ENCODE assay signal across 12 cellular contexts in the genomic region with DNA sequence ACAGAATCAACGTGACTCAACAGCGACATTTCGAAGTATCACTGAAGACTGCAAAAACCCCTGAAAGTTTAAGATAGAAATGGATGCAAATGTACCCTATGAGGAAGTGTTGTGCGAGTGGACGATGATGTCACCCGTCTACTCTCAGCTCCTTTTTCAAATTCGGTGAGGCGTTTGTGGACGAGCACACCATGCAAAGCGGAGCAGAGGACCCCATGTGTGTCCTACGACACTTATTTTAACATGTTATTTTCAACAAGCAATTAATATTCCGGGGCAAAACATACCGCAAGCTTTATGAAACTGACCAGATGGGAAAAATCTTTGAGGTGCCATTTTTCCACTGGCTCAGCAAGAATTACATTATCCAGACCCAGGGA. TPM values are rescaled to one million over a fixed set of nuclear protein-coding genes. Genes with fewer than 3 reads are reported as not detected.
DNase-seq lines count a peak whose midpoint lies in the region; ATAC-seq, FAIRE-seq and TF ChIP-seq lines count a peak whose summit lies in the region.
"Had no signal": no experiment of that assay in that cellular context is flagged by ENCODE, and none has a peak within 500 bp of the region (broad histone marks: within the 10 kb centered on the region; RNA-seq: fewer than 3 reads in every experiment).

No MANE protein-coding gene starts in this region.

- peaks cover 14% of the 10 kb centered on the region for H3K4me1 ChIP-seq in keratinocyte (ENCODE audit: control insufficient read depth, extremely low read depth, insufficient read depth, low read length)

- peak overlapping the region; percentile 71 for H3K27ac ChIP-seq in keratinocyte (ENCODE audit: control insufficient read depth, insufficient read depth, low read length)

- peaks cover 53% of the 10 kb centered on the region for H3K79me2 ChIP-seq in keratinocyte (ENCODE audit: control insufficient read depth, insufficient read depth, low read length)

- TF ChIP-seq CTCF in astrocyte of the spinal cord (IDR thresholded peaks at IDR 0.05; ENCODE audit: low read depth, low read length) (no peak), keratinocyte (optimal IDR thresholded peaks at IDR 0.05 in 1 of 3, IDR thresholded peaks at IDR 0.05 in 1 of 3, conservative IDR thresholded peaks at IDR 0.05 in 1 of 3; ENCODE audit: extremely low read depth in 1 of 3, insufficient read depth in 2 of 3, low read length in 3 of 3) (no peak), GM20000 (IDR thresholded peaks at IDR 0.05; ENCODE audit: extremely low read depth, missing control alignments) (no peak)

- peak; percentile 66 to 73 for ATAC-seq in stimulated activated naive B cell treated with anti-CD40 and anti-IgM and Interleukin-4, amounts not matched to agents 10 μg/mL and 1 μg/mL and 100 μg/mL, for 72 hours (replicated peaks)
- ATAC-seq in GM21576 (IDR thresholded peaks at IDR 0.05; ENCODE audit: unreplicated experiment), result no peak
- no peak for ATAC-seq in HG02678 (IDR thresholded peaks at IDR 0.05; ENCODE audit: unreplicated experiment)
- no peak for ATAC-seq in effector memory CD8-positive, alpha-beta T cell (replicated peaks)

- H3K4me3 Mint-ChIP-seq in IgD-negative memory B cell, result peak overlapping the region; percentile 36 to 81 (median 64)
- peak overlapping the region; percentile 84 to 90 for H3K4me3 Mint-ChIP-seq in stimulated activated naive B cell treated with anti-CD40 and anti-IgM and Interleukin-4, amounts not matched to agents 10 μg/mL and 1 μg/mL and 100 μg/mL, for 72 hours
- no peak overlapping the region for H3K4me3 Mint-ChIP-seq in effector memory CD8-positive, alpha-beta T cell

- H3K9me3 Mint-ChIP-seq in IgD-negative memory B cell, result peaks cover 0 to 5% (median 1%) of the 10 kb centered on the region in 3 donors
- no peaks in the 10 kb centered on the region for H3K9me3 Mint-ChIP-seq in stimulated activated naive B cell treated with anti-CD40 and anti-IgM and Interleukin-4, amounts not matched to agents 10 μg/mL and 1 μg/mL and 100 μg/mL, for 72 hours
- H3K9me3 Mint-ChIP-seq in effector memory CD8-positive, alpha-beta T cell, result peaks cover 2 to 7% of the 10 kb centered on the region in 2 donors

- DNase-seq in astrocyte of the spinal cord (ENCODE audit: low read depth, low spot score) (no peak), keratinocyte (ENCODE audit: low read depth, low spot score) (no peak), GM20000 (ENCODE audit: low spot score) (no peak)
- DNase-seq in stimulated activated naive B cell treated with anti-CD40 and anti-IgM and Interleukin-4, amounts not matched to agents 10 μg/mL and 1 μg/mL and 100 μg/mL, for 72 hours, result peak; percentile 26
- no peak for DNase-seq in effector memory CD8-positive, alpha-beta T cell
- DNase-seq: effector CD8-positive, alpha-beta T cell; NCI-H1436; stimulated activated CD4-positive, alpha-beta T cell treated with anti-CD3 and anti-CD28 coated beads, Interleukin-12 subunit alpha, Interleukin-12 subunit beta, amount 100 ng/mL, for 4 hours had no signal

- in situ Hi-C loops in astrocyte of the spinal cord (cut with HindIII; ENCODE audit: low sequenced_read_pairs), result no loop called here

- peak overlapping the region; percentile 77 for H3K9ac ChIP-seq in keratinocyte (ENCODE audit: control insufficient read depth, extremely low read depth, insufficient read depth, low read length)

- dilution Hi-C loops in keratinocyte (cut with MboI; ENCODE audit: extremely low pct_ligation_motif_present, low sequenced_read_pairs), result loop anchor here (25.0 kb wide), 1 partner anchor 155 kb away; no protein-coding TSS in a partner anchor

- no peaks in the 10 kb centered on the region for H3K36me3 Mint-ChIP-seq in IgD-negative memory B cell
- peaks cover 0 to 4% of the 10 kb centered on the region in 2 donors for H3K36me3 Mint-ChIP-seq in stimulated activated naive B cell treated with anti-CD40 and anti-IgM and Interleukin-4, amounts not matched to agents 10 μg/mL and 1 μg/mL and 100 μg/mL, for 72 hours
- no peaks in the 10 kb centered on the region for H3K36me3 Mint-ChIP-seq in effector memory CD8-positive, alpha-beta T cell (ENCODE audit: insufficient read depth)

- H3K9me3 ChIP-seq in keratinocyte (ENCODE audit: control insufficient read depth, low read depth, low read length), result no peaks in the 10 kb centered on the region

- H2AFZ ChIP-seq in keratinocyte (ENCODE audit: control insufficient read depth, low read length), result no peak overlapping the region

- H4K20me1 ChIP-seq in keratinocyte (ENCODE audit: control insufficient read depth, extremely low read depth, insufficient read depth, low read length), result peaks cover 3% of the 10 kb centered on the region

- no peak for FAIRE-seq in keratinocyte (lab: Jason Lieb, UNC)
- FAIRE-seq: TTC549 had no signal

- peak overlapping the region in 1 of 3 donors; percentile 47 for H3K27ac Mint-ChIP-seq in IgD-negative memory B cell
- H3K27ac Mint-ChIP-seq in stimulated activated naive B cell treated with anti-CD40 and anti-IgM and Interleukin-4, amounts not matched to agents 10 μg/mL and 1 μg/mL and 100 μg/mL, for 72 hours, result peak overlapping the region; percentile 90
- H3K27ac Mint-ChIP-seq in effector memory CD8-positive, alpha-beta T cell, result no peak overlapping the region

- H3K4me2 ChIP-seq in keratinocyte (ENCODE audit: control insufficient read depth, extremely low read depth, insufficient read depth, low read depth, low read length), result peak overlapping the region; percentile 75

- H3K4me3 ChIP-seq in astrocyte of the spinal cord (ENCODE audit: low read depth, low read length) (peak overlapping the region; percentile 70), keratinocyte (ENCODE audit: control insufficient read depth in 2 of 3, extremely low read depth in 1 of 3, insufficient read depth in 2 of 3, low read depth in 1 of 3, low read length in 3 of 3) (peak overlapping the region in 1 of 3 experiments; percentile 85)

- H3K9me1 ChIP-seq in keratinocyte (ENCODE audit: control insufficient read depth, extremely low read depth, insufficient read depth, low read length), result no peaks in the 10 kb centered on the region

- H3K27me3 Mint-ChIP-seq in IgD-negative memory B cell, result peaks cover 34% of the 10 kb centered on the region
- peaks cover 36 to 39% of the 10 kb centered on the region in 2 donors for H3K27me3 Mint-ChIP-seq in stimulated activated naive B cell treated with anti-CD40 and anti-IgM and Interleukin-4, amounts not matched to agents 10 μg/mL and 1 μg/mL and 100 μg/mL, for 72 hours
- H3K27me3 Mint-ChIP-seq in effector memory CD8-positive, alpha-beta T cell, result peaks cover 12 to 43% of the 10 kb centered on the region in 2 donors

- H3K27me3 ChIP-seq in keratinocyte (ENCODE audit: control insufficient read depth, extremely low read depth, insufficient read depth, low read length), result peaks cover 18% of the 10 kb centered on the region

- peaks cover 0 to 3% of the 10 kb centered on the region in 2 experiments for H3K36me3 ChIP-seq in keratinocyte (ENCODE audit: control insufficient read depth in 2 of 2, extremely low read depth in 1 of 2, insufficient read depth in 2 of 2, low read length in 2 of 2)

- peaks cover 0 to 7% (median 4%) of the 10 kb centered on the region in 3 donors for H3K4me1 Mint-ChIP-seq in IgD-negative memory B cell
- peaks cover 9 to 24% of the 10 kb centered on the region in 2 donors for H3K4me1 Mint-ChIP-seq in stimulated activated naive B cell treated with anti-CD40 and anti-IgM and Interleukin-4, amounts not matched to agents 10 μg/mL and 1 μg/mL and 100 μg/mL, for 72 hours
- H3K4me1 Mint-ChIP-seq in effector memory CD8-positive, alpha-beta T cell (ENCODE audit: low read depth in 2 of 2), result peaks cover 0 to 2% of the 10 kb centered on the region in 2 donors

RNA-seq across cellular contexts. Expression of a gene that starts 2.0 kb away (rescaled TPM):
- polyA plus RNA-seq in IgD-negative memory B cell (0.16 TPM), keratinocyte (28.3 to 87.9 TPM (median 36.7 TPM) in 3 replicates)
- polyA plus RNA-seq in keratinocyte (2011; ENCODE audit: low read depth), result 14.0 TPM
- 27.1 and 32.4 TPM in 2 replicates for polyA plus RNA-seq in keratinocyte (2011; cell fraction: cytosol; rRNA removed)
- 126 and 141 TPM in 2 replicates for polyA plus RNA-seq in keratinocyte (2011; cell fraction: nucleus; rRNA removed)
- 7.5 and 94.4 TPM in 2 replicates for polyA plus RNA-seq in keratinocyte (2012; ENCODE audit: low replicate concordance)
- 45.0 to 180 TPM (median 60.7 TPM) in 3 replicates for polyA minus RNA-seq in keratinocyte
- polyA minus RNA-seq in keratinocyte (2011; cell fraction: cytosol; rRNA and poly(A)+ RNA removed), result 67.7 TPM
- polyA minus RNA-seq in keratinocyte (2011; cell fraction: nucleus; rRNA and poly(A)+ RNA removed), result 173 and 221 TPM in 2 replicates

Comparison
In these comparisons a context has a peak if more than half of its experiments do, and no peak if none do; other contexts are left out.
1. H3K4me3 Mint-ChIP-seq: peak in IgD-negative memory B cell (4 of 4) and stimulated activated naive B cell treated with anti-CD40 and anti-IgM and Interleukin-4, amounts not matched to agents 10 μg/mL and 1 μg/mL and 100 μg/mL, for 72 hours (2 of 2); none in effector memory CD8-positive, alpha-beta T cell (0 of 2).
2. ATAC-seq: peak in stimulated activated naive B cell treated with anti-CD40 and anti-IgM and Interleukin-4, amounts not matched to agents 10 μg/mL and 1 μg/mL and 100 μg/mL, for 72 hours (2 of 2); none in GM21576 (single experiment), HG02678 (single experiment) and effector memory CD8-positive, alpha-beta T cell (single experiment).